In the genomic region with DNA sequence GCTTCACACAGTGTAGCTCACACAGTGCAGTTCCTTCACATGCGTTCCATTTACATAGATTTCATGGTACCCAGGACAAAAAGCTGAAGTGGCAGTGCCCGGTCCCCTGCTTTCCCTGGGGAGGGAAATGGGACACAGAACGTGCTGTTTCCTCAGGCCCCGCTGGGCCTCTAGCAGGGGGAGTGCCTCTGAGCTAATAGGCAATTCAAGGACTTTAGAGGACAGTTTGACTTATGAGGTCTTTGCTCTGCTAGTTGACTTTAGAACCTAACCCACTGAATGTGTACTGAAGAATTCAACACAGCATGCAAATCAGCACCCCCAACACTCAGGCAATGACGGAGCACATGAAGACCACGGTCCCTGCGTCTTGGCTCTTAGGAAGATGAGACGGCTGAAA, we compare ENCODE assay signal across 1 cellular context.
TF ChIP-seq lines count a peak whose summit lies in the region.

No MANE protein-coding gene starts in this region.

TF ChIP-seq in GM23338, 12 proteins besides CTCF, POLR2A, EP300 and RAD21 (continued from another document):
- TF ChIP-seq REST (IDR thresholded peaks at IDR 0.05; ENCODE audit: unreplicated experiment), result no peak
- TF ChIP-seq, protein P1, sequence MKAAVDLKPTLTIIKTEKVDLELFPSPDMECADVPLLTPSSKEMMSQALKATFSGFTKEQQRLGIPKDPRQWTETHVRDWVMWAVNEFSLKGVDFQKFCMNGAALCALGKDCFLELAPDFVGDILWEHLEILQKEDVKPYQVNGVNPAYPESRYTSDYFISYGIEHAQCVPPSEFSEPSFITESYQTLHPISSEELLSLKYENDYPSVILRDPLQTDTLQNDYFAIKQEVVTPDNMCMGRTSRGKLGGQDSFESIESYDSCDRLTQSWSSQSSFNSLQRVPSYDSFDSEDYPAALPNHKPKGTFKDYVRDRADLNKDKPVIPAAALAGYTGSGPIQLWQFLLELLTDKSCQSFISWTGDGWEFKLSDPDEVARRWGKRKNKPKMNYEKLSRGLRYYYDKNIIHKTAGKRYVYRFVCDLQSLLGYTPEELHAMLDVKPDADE (IDR thresholded peaks at IDR 0.05), result no peak
- no peak for TF ChIP-seq EZH2phosphoT487 (IDR thresholded peaks at IDR 0.05; ENCODE audit: unreplicated experiment)
- TF ChIP-seq, protein P2, sequence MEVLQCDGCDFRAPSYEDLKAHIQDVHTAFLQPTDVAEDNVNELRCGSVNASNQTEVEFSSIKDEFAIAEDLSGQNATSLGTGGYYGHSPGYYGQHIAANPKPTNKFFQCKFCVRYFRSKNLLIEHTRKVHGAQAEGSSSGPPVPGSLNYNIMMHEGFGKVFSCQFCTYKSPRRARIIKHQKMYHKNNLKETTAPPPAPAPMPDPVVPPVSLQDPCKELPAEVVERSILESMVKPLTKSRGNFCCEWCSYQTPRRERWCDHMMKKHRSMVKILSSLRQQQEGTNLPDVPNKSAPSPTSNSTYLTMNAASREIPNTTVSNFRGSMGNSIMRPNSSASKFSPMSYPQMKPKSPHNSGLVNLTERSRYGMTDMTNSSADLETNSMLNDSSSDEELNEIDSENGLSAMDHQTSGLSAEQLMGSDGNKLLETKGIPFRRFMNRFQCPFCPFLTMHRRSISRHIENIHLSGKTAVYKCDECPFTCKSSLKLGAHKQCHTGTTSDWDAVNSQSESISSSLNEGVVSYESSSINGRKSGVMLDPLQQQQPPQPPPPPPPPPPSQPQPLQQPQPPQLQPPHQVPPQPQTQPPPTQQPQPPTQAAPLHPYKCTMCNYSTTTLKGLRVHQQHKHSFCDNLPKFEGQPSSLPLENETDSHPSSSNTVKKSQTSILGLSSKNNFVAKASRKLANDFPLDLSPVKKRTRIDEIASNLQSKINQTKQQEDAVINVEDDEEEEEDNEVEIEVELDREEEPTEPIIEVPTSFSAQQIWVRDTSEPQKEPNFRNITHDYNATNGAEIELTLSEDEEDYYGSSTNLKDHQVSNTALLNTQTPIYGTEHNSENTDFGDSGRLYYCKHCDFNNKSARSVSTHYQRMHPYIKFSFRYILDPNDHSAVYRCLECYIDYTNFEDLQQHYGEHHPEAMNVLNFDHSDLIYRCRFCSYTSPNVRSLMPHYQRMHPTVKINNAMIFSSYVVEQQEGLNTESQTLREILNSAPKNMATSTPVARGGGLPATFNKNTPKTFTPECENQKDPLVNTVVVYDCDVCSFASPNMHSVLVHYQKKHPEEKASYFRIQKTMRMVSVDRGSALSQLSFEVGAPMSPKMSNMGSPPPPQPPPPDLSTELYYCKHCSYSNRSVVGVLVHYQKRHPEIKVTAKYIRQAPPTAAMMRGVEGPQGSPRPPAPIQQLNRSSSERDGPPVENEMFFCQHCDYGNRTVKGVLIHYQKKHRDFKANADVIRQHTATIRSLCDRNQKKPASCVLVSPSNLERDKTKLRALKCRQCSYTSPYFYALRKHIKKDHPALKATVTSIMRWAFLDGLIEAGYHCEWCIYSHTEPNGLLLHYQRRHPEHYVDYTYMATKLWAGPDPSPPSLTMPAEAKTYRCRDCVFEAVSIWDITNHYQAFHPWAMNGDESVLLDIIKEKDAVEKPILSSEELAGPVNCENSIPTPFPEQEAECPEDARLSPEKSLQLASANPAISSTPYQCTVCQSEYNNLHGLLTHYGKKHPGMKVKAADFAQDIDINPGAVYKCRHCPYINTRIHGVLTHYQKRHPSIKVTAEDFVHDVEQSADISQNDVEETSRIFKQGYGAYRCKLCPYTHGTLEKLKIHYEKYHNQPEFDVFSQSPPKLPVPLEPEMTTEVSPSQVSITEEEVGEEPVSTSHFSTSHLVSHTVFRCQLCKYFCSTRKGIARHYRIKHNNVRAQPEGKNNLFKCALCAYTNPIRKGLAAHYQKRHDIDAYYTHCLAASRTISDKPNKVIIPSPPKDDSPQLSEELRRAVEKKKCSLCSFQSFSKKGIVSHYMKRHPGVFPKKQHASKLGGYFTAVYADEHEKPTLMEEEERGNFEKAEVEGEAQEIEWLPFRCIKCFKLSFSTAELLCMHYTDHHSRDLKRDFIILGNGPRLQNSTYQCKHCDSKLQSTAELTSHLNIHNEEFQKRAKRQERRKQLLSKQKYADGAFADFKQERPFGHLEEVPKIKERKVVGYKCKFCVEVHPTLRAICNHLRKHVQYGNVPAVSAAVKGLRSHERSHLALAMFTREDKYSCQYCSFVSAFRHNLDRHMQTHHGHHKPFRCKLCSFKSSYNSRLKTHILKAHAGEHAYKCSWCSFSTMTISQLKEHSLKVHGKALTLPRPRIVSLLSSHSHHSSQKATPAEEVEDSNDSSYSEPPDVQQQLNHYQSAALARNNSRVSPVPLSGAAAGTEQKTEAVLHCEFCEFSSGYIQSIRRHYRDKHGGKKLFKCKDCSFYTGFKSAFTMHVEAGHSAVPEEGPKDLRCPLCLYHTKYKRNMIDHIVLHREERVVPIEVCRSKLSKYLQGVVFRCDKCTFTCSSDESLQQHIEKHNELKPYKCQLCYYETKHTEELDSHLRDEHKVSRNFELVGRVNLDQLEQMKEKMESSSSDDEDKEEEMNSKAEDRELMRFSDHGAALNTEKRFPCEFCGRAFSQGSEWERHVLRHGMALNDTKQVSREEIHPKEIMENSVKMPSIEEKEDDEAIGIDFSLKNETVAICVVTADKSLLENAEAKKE (CRISPR knock-in tag; IDR thresholded peaks at IDR 0.05), result no peak
- TF ChIP-seq CREB1 (CRISPR knock-in tag; IDR thresholded peaks at IDR 0.05; ENCODE audit: low read depth), result no peak
- TF ChIP-seq POLR2AphosphoS5 (IDR thresholded peaks at IDR 0.05; ENCODE audit: low read depth), result no peak
- TF ChIP-seq NANOG (IDR thresholded peaks at IDR 0.05; ENCODE audit: borderline replicate concordance), result no peak
- TF ChIP-seq EZH2 (IDR thresholded peaks at IDR 0.05; ENCODE audit: low read depth, unreplicated experiment), result no peak
- TF ChIP-seq STAT1 (IDR thresholded peaks at IDR 0.05; ENCODE audit: unreplicated experiment), result no peak
- TF ChIP-seq JUNB (IDR thresholded peaks at IDR 0.05; ENCODE audit: unreplicated experiment), result no peak
TF ChIP-seq in GM23338: peak in this region for 0.
